8 cellular contexts compared by ENCODE assay signal in the genomic region with DNA sequence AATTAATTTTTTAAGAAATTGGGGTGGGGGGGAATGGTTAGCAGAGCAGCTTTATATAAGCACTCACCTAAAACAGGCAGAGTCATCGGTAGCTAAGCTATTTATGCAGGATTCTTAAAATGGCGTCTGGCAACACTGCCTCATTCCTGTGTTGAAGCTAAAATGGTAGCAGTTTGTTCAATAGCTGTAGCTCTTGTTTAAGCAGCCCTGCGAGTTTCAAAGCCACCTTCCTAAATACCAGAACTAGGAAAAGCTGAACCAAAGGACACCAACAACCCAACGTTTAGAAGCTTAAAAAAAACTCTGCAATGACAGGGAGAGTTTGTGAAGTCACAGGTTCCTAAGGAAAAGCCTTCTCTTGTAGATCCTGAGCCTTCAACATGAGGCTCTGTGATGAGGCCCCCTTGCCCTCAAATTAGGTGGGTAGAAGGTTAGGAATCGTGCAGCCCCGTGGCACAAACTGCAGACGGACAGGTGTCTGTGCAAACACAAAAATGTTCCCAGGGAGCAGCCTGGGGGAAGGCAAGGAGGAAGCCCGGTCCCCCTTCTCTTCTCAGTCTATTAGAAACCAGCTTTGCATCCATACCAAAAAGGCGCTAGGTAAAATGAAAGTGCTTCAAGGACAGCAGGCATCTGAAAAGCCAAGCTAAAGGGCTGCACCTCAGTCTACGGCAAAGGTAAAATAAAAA. TPM values are rescaled to one million over a fixed set of nuclear protein-coding genes. Genes with fewer than 3 reads are reported as not detected.
A peak's percentile ranks its signal among the peaks of the same experiment; 100 is the strongest.
DNase-seq lines count a peak whose midpoint lies in the region; ATAC-seq and TF ChIP-seq lines count a peak whose summit lies in the region.

No MANE protein-coding gene starts in this region.

- no peaks in the 10 kb centered on the region for H3K9me3 Mint-ChIP-seq in activated CD4-positive, alpha-beta T cell treated with anti-CD3 and anti-CD28 coated beads for 36 hours (ENCODE audit: low read depth)
- no peaks in the 10 kb centered on the region for H3K9me3 Mint-ChIP-seq in stimulated activated effector memory CD8-positive, alpha-beta T cell treated with anti-CD3 and anti-CD28 coated beads, Interleukin-12 subunit alpha, Interleukin-12 subunit beta, amount 100 ng/mL, for 72 hours
- no peaks in the 10 kb centered on the region for H3K9me3 Mint-ChIP-seq in mesothelial cell of epicardium

- no peak overlapping the region for H3K27ac Mint-ChIP-seq in activated CD4-positive, alpha-beta T cell treated with anti-CD3 and anti-CD28 coated beads for 36 hours
- H3K27ac Mint-ChIP-seq in T-helper 17 cell (no peak overlapping the region), mesothelial cell of epicardium (no peak overlapping the region)
- H3K27ac Mint-ChIP-seq in stimulated activated effector memory CD8-positive, alpha-beta T cell treated with anti-CD3 and anti-CD28 coated beads, Interleukin-12 subunit alpha, Interleukin-12 subunit beta, amount 100 ng/mL, for 72 hours, result peak overlapping the region; percentile 99

- DNase-seq in activated CD4-positive, alpha-beta T cell treated with anti-CD3 and anti-CD28 coated beads for 36 hours, result no peak
- DNase-seq in activated CD4-positive, alpha-beta T cell treated with anti-CD3 and anti-CD28 coated beads, Interleukin-2, amount 50 U/mL, for 48 hours, result no peak
- DNase-seq in T-helper 17 cell (no peak), cardiac muscle cell (ENCODE audit: low read depth in 1 of 2, low spot score in 1 of 2) (peak in 1 of 2 donors; percentile 48), mesothelial cell of epicardium (ENCODE audit: low spot score in 2 of 2, unreplicated experiment in 2 of 2) (no peak)
- no peak for DNase-seq in stimulated activated effector memory CD8-positive, alpha-beta T cell treated with anti-CD3 and anti-CD28 coated beads, Interleukin-12 subunit alpha, Interleukin-12 subunit beta, amount 100 ng/mL, for 72 hours (ENCODE audit: low spot score in 2 of 2)
- DNase-seq in stimulated activated CD8-positive, alpha-beta memory T cell treated with anti-CD3 and anti-CD28 coated beads, Interleukin-4, amount 100 ng/mL, for 48 hours, result no peak
- no peak for DNase-seq in stimulated activated CD4-positive, alpha-beta T cell treated with anti-CD3 and anti-CD28 coated beads, Interleukin-4, amount 100 ng/mL, for 24 hours

- intact Hi-C loops in activated CD4-positive, alpha-beta T cell treated with anti-CD3 and anti-CD28 coated beads for 36 hours (cut with DNase I, micrococcal nuclease), result no loop called here

- no peak for ATAC-seq in activated CD4-positive, alpha-beta T cell treated with anti-CD3 and anti-CD28 coated beads for 36 hours
- no peak for ATAC-seq in T-helper 17 cell
- ATAC-seq in stimulated activated effector memory CD8-positive, alpha-beta T cell treated with anti-CD3 and anti-CD28 coated beads, Interleukin-12 subunit alpha, Interleukin-12 subunit beta, amount 100 ng/mL, for 72 hours, result no peak

- H3K27me3 Mint-ChIP-seq in activated CD4-positive, alpha-beta T cell treated with anti-CD3 and anti-CD28 coated beads for 36 hours, result no peaks in the 10 kb centered on the region
- H3K27me3 Mint-ChIP-seq in T-helper 17 cell (no peaks in the 10 kb centered on the region), mesothelial cell of epicardium (ENCODE audit: low read depth) (no peaks in the 10 kb centered on the region)

- peaks cover 26% of the 10 kb centered on the region for H3K36me3 Mint-ChIP-seq in activated CD4-positive, alpha-beta T cell treated with anti-CD3 and anti-CD28 coated beads for 36 hours (ENCODE audit: low read depth)
- no peaks in the 10 kb centered on the region for H3K36me3 Mint-ChIP-seq in T-helper 17 cell (ENCODE audit: low read depth)
- H3K36me3 Mint-ChIP-seq in stimulated activated effector memory CD8-positive, alpha-beta T cell treated with anti-CD3 and anti-CD28 coated beads, Interleukin-12 subunit alpha, Interleukin-12 subunit beta, amount 100 ng/mL, for 72 hours, result peaks cover 23% of the 10 kb centered on the region
- H3K36me3 Mint-ChIP-seq in mesothelial cell of epicardium, result peaks cover 5% of the 10 kb centered on the region

- POLR2A ChIA-PET in activated CD4-positive, alpha-beta T cell treated with anti-CD3 and anti-CD28 coated beads for 36 hours (lab: Charles Lee), result interaction anchor here (0.6 kb wide), 1 partner anchor 21 kb away, joined by 3 read pairs; no protein-coding TSS in a partner anchor

- H3K4me3 Mint-ChIP-seq in activated CD4-positive, alpha-beta T cell treated with anti-CD3 and anti-CD28 coated beads for 36 hours, result peak overlapping the region; percentile 60
- H3K4me3 Mint-ChIP-seq in T-helper 17 cell (peak overlapping the region; percentile 45), mesothelial cell of epicardium (no peak overlapping the region)
- H3K4me3 Mint-ChIP-seq in stimulated activated effector memory CD8-positive, alpha-beta T cell treated with anti-CD3 and anti-CD28 coated beads, Interleukin-12 subunit alpha, Interleukin-12 subunit beta, amount 100 ng/mL, for 72 hours, result no peak overlapping the region

- H3K4me1 Mint-ChIP-seq in activated CD4-positive, alpha-beta T cell treated with anti-CD3 and anti-CD28 coated beads for 36 hours, result peaks cover 33% of the 10 kb centered on the region
- H3K4me1 Mint-ChIP-seq in T-helper 17 cell (peaks cover 39% of the 10 kb centered on the region), mesothelial cell of epicardium (peaks cover 26% of the 10 kb centered on the region)
- H3K4me1 Mint-ChIP-seq in stimulated activated effector memory CD8-positive, alpha-beta T cell treated with anti-CD3 and anti-CD28 coated beads, Interleukin-12 subunit alpha, Interleukin-12 subunit beta, amount 100 ng/mL, for 72 hours, result peaks cover 45% of the 10 kb centered on the region

- peak overlapping the region; percentile 6 for H3K4me3 ChIP-seq in cardiac muscle cell

- no peak for TF ChIP-seq CTCF in cardiac muscle cell (IDR thresholded peaks at IDR 0.05; ENCODE audit: low read depth, low read length)
- TF ChIP-seq CTCF in mesothelial cell of epicardium (IDR thresholded peaks at IDR 0.05; ENCODE audit: unreplicated experiment), result no peak

- no peaks in the 10 kb centered on the region for H3K9me3 ChIP-seq in T-helper 17 cell (ENCODE audit: control insufficient read depth, low read length, poor library complexity, severe bottlenecking)
- no peaks in the 10 kb centered on the region for H3K9me3 ChIP-seq in cardiac muscle cell (ENCODE audit: low read depth)

- H3K27me3 ChIP-seq in cardiac muscle cell, result no peaks in the 10 kb centered on the region

- peaks cover 95% of the 10 kb centered on the region for H3K4me1 ChIP-seq in cardiac muscle cell (ENCODE audit: low read depth)

- H3K27ac ChIP-seq in cardiac muscle cell, result peak overlapping the region; percentile 98

- H3K36me3 ChIP-seq in cardiac muscle cell, result no peaks in the 10 kb centered on the region

- CTCF ChIA-PET in activated CD4-positive, alpha-beta T cell treated with anti-CD3 and anti-CD28 coated beads for 36 hours (lab: Charles Lee), result interaction anchor here (0.6 to 6.3 kb wide), 6 partner anchors 32 to 151 kb away, joined by 3 to 64 read pairs (median 3); no protein-coding TSS in a partner anchor

RNA-seq across cellular contexts. Expression of gene ZMYND8, which starts 4.7 kb away (rescaled TPM):
- 10 to 100 TPM; 33.7 to 50.3 TPM for total RNA-seq in activated CD4-positive, alpha-beta T cell treated with anti-CD3 and anti-CD28 coated beads for 36 hours
- total RNA-seq in T-helper 17 cell (10 to 100 TPM; 42.7 to 50.3 TPM), cardiac muscle cell (33.0 and 45.0 TPM in 2 replicates), mesothelial cell of epicardium (119 to 120 TPM (median 119 TPM) in 3 replicates)
- 27.5 and 27.6 TPM in 2 replicates for polyA plus RNA-seq in cardiac muscle cell

Comparison
In these comparisons a context has a peak if more than half of its experiments do, and no peak if none do; other contexts are left out.
1. H3K4me3 Mint-ChIP-seq: peak in activated CD4-positive, alpha-beta T cell treated with anti-CD3 and anti-CD28 coated beads for 36 hours (single experiment) and T-helper 17 cell (single experiment); none in stimulated activated effector memory CD8-positive, alpha-beta T cell treated with anti-CD3 and anti-CD28 coated beads, Interleukin-12 subunit alpha, Interleukin-12 subunit beta, amount 100 ng/mL, for 72 hours (single experiment) and mesothelial cell of epicardium (single experiment).